16 cellular contexts compared by ENCODE assay signal in genomic region chr19:49559443-49559842, GRCh38. TPM values are rescaled to one million over a fixed set of nuclear protein-coding genes. Genes with fewer than 3 reads are reported as not detected.
DNase-seq lines count a peak whose midpoint lies in the region; ATAC-seq, FAIRE-seq and TF ChIP-seq lines count a peak whose summit lies in the region.
"Had no signal": no experiment of that assay in that cellular context is flagged by ENCODE, and none has a peak within 500 bp of the region (broad histone marks: within the 10 kb centered on the region; RNA-seq: fewer than 3 reads in every experiment).

No MANE protein-coding gene starts in this region.

- H3K4me1 ChIP-seq in small intestine (ENCODE audit: control insufficient read depth in 2 of 2, insufficient read depth in 1 of 2, low read depth in 1 of 2, low read length in 1 of 2) (peaks cover 5 to 11% of the 10 kb centered on the region in 2 donors), tibial artery (peaks cover 0 to under 1% (median 0%) of the 10 kb centered on the region in 4 donors)

- H3K4me3 ChIP-seq in dorsolateral prefrontal cortex (peak overlapping the region in 1 of 59 donors; percentile 0), small intestine (ENCODE audit: low read depth in 1 of 2, low read length in 2 of 2) (no peak overlapping the region), tibial artery (no peak overlapping the region)
- H3K4me3 ChIP-seq: coronary artery, esophagus muscularis mucosa, GM12878 had no signal

- no peak for TF ChIP-seq CTCF in dorsolateral prefrontal cortex (IDR thresholded peaks at IDR 0.05 in 54 of 56, conservative IDR thresholded peaks at IDR 0.05 in 2 of 56; ENCODE audit: low read depth in 1 of 56, partially characterized antibody in 56 of 56)
- TF ChIP-seq CTCF in tibial artery (IDR thresholded peaks at IDR 0.05): no peak
- no peak for TF ChIP-seq CTCF in GM13977 (IDR thresholded peaks at IDR 0.05; ENCODE audit: extremely low read depth, insufficient read depth, missing control alignments)

- ATAC-seq in T-cell (replicated peaks in 1 of 4) (no peak), HG03457 (IDR thresholded peaks at IDR 0.05; ENCODE audit: unreplicated experiment) (no peak)
- ATAC-seq: GM12878 had no signal

- intact Hi-C loops in dorsolateral prefrontal cortex (cut with DNase I) (no loop called here), tibial artery (cut with DNase I; ENCODE audit: low total_unique reads) (no loop called here)

- CTCF ChIA-PET in T-cell (lab: Charles Lee): interaction anchor here (0.6 to 3.5 kb wide), 6 partner anchors 10 to 258 kb away, joined by 3 to 14 read pairs (median 4); no protein-coding TSS in a partner anchor

- H3K4me3 Mint-ChIP-seq in T-helper 2 cell treated with Interferon-gamma antibody and Interleukin-4, amounts not matched to agents 5 μg/mL and 100 μg/mL, for 36 hours: peak overlapping the region; percentile 87
- H3K4me3 Mint-ChIP-seq in T-cell: peak overlapping the region; percentile 86 to 96 (median 86)

- peaks cover 69% of the 10 kb centered on the region for H3K4me1 Mint-ChIP-seq in T-helper 2 cell treated with Interferon-gamma antibody and Interleukin-4, amounts not matched to agents 5 μg/mL and 100 μg/mL, for 36 hours (ENCODE audit: low read depth)
- peaks cover 78 to 89% (median 83%) of the 10 kb centered on the region in 3 donors for H3K4me1 Mint-ChIP-seq in T-cell

- H3K36me3 ChIP-seq in small intestine (ENCODE audit: control insufficient read depth in 2 of 2, insufficient read depth in 2 of 2, low read length in 2 of 2) (peaks cover 12 to 22% of the 10 kb centered on the region in 2 donors), tibial artery (peaks cover 37 to 59% (median 53%) of the 10 kb centered on the region in 3 donors)

- in situ Hi-C loops in GM13977 (cut with MboI; ENCODE audit: low pct_unique_long_range_greater_than_20kb, low sequenced_read_pairs, unreplicated experiment): no loop called here

- 12 to 58% (median 43%) methylated on average over 3 of the region's 3 CpGs for WGBS in small intestine, 3 donors

- POLR2A ChIA-PET in T-cell (lab: Charles Lee): interaction anchor here in 1 of 2 donors (1.1 kb wide), 1 partner anchor 10 kb away, joined by 3 read pairs; no protein-coding TSS in a partner anchor

- no peaks in the 10 kb centered on the region for H3K27me3 Mint-ChIP-seq in T-helper 2 cell treated with Interferon-gamma antibody and Interleukin-4, amounts not matched to agents 5 μg/mL and 100 μg/mL, for 36 hours (ENCODE audit: low read depth)
- no peaks in the 10 kb centered on the region for H3K27me3 Mint-ChIP-seq in T-cell

- H3K27me3 ChIP-seq in dorsolateral prefrontal cortex (no peaks in the 10 kb centered on the region), small intestine (ENCODE audit: control insufficient read depth in 2 of 2, insufficient read depth in 2 of 2, low read length in 2 of 2) (no peaks in the 10 kb centered on the region), tibial artery (no peaks in the 10 kb centered on the region)
- H3K27me3 ChIP-seq: esophagus muscularis mucosa, heart left ventricle had no signal

- H3K36me3 Mint-ChIP-seq in T-helper 2 cell treated with Interferon-gamma antibody and Interleukin-4, amounts not matched to agents 5 μg/mL and 100 μg/mL, for 36 hours (ENCODE audit: low read depth): peaks cover 60% of the 10 kb centered on the region
- peaks cover 34% of the 10 kb centered on the region for H3K36me3 Mint-ChIP-seq in T-cell

- H3K9me3 Mint-ChIP-seq in T-helper 2 cell treated with Interferon-gamma antibody and Interleukin-4, amounts not matched to agents 5 μg/mL and 100 μg/mL, for 36 hours: peaks cover 4% of the 10 kb centered on the region
- no peaks in the 10 kb centered on the region for H3K9me3 Mint-ChIP-seq in T-cell

- FAIRE-seq in small intestine (lab: Jason Lieb, UNC): no peak
- FAIRE-seq: GM12878 had no signal

- H3K27ac Mint-ChIP-seq in T-helper 2 cell treated with Interferon-gamma antibody and Interleukin-4, amounts not matched to agents 5 μg/mL and 100 μg/mL, for 36 hours: peak overlapping the region; percentile 91
- peak overlapping the region; percentile 94 to 99 for H3K27ac Mint-ChIP-seq in T-cell

- no peak for DNase-seq in T-helper 2 cell treated with Interferon-gamma antibody and Interleukin-4, amounts not matched to agents 5 μg/mL and 100 μg/mL, for 36 hours (ENCODE audit: low spot score)
- DNase-seq in T-helper 2 cell (no peak), T-cell (no peak), dorsolateral prefrontal cortex (no peak), small intestine (no peak), tibial artery (no peak), GM13977 (ENCODE audit: low spot score) (no peak)
- DNase-seq: 8988T; activated CD4-positive, alpha-beta T cell treated with anti-CD3 and anti-CD28 coated beads, Interleukin-2, amount 50 U/mL, for 4 hours; NCI-H2029; NCI-H69 had no signal

- H3K27ac ChIP-seq in dorsolateral prefrontal cortex (peak overlapping the region in 44 of 59 donors; percentile 12 to 88 (median 72)), small intestine (ENCODE audit: low read depth in 1 of 2, low read length in 1 of 2) (peak overlapping the region; percentile 75 to 87), tibial artery (no peak overlapping the region)

- no peaks in the 10 kb centered on the region for H3K9me3 ChIP-seq in small intestine (ENCODE audit: control insufficient read depth, low read depth)
- no peaks in the 10 kb centered on the region for H3K9me3 ChIP-seq in tibial artery
- H3K9me3 ChIP-seq: esophagus muscularis mucosa, heart left ventricle had no signal

RNA-seq across cellular contexts. Expression of gene NOSIP, which starts 20.9 kb away (rescaled TPM):
- total RNA-seq in T-cell: 100 to 1,000 TPM; 152 to 297 (median 176) TPM
- total RNA-seq in dorsolateral prefrontal cortex: 10 to 100 TPM; 39.0 to 64.8 (median 49.4) TPM
- 100 to 1,000 TPM; 102 to 181 (median 167) TPM for polyA plus RNA-seq in small intestine

RNA-seq across cellular contexts. Expression of gene PRRG2, which starts 21.7 kb away (rescaled TPM):
- total RNA-seq in T-cell (1 to 10 TPM in 3 of 5 donors, under 1 TPM in 2; 0.37 to 1.7 (median 1.2) TPM), dorsolateral prefrontal cortex (1 to 10 TPM in 50 of 120 experiments, under 1 TPM in 56, not detected in 14; 0.32 to 3.1 (median 0.94) TPM)
- 10 to 100 TPM; 14.2 to 23.7 (median 21.3) TPM for polyA plus RNA-seq in small intestine

RNA-seq across cellular contexts. Expression of gene PRR12, which starts 31.5 kb away (rescaled TPM):
- total RNA-seq in T-cell: 10 to 100 TPM; 50.8 to 81.7 (median 78.8) TPM
- total RNA-seq in dorsolateral prefrontal cortex: 10 to 100 TPM; 38.2 to 68.5 (median 52.3) TPM
- 10 to 100 TPM in 1 of 3 donors, 1 to 10 TPM in 2; 2.4 to 11.4 (median 4.5) TPM for polyA plus RNA-seq in small intestine

RNA-seq across cellular contexts. Expression of gene RCN3, which starts 31.6 kb away (rescaled TPM):
- total RNA-seq in T-cell (1 to 10 TPM; 1.2 to 5.7 (median 1.3) TPM), dorsolateral prefrontal cortex (10 to 100 TPM in 49 of 120 experiments, 1 to 10 TPM in 71; 3.0 to 19.9 (median 9.2) TPM)
- 100 to 1,000 TPM in 2 of 3 donors, 10 to 100 TPM in 1; 38.0 to 687 (median 437) TPM for polyA plus RNA-seq in small intestine

RNA-seq across cellular contexts. Expression of gene FCGRT, which starts 47.0 kb away (rescaled TPM):
- total RNA-seq in T-cell: 10 to 100 TPM; 20.3 to 41.5 (median 26.4) TPM
- 100 to 1,000 TPM in 1 of 120 experiments, 10 to 100 TPM in 119; 22.6 to 101 (median 43.4) TPM for total RNA-seq in dorsolateral prefrontal cortex
- polyA plus RNA-seq in small intestine: 100 to 1,000 TPM; 354 to 541 (median 486) TPM

Comparison
In these comparisons a context has a peak if more than half of its experiments do, and no peak if none do; other contexts are left out.
1. H3K27ac ChIP-seq: peak in dorsolateral prefrontal cortex (44 of 59) and small intestine (2 of 2); none in tibial artery (0 of 2).